Comparison of ENCODE assay signal across 17 cellular contexts in genomic region chr18:70058916-70059315, GRCh38.
DNase-seq lines count a peak whose midpoint lies in the region; ATAC-seq and TF ChIP-seq lines count a peak whose summit lies in the region.
"Had no signal": no experiment of that assay in that cellular context is flagged by ENCODE, and none has a peak within 500 bp of the region (broad histone marks: within the 10 kb centered on the region; RNA-seq: fewer than 3 reads in every experiment).

No MANE protein-coding gene starts in this region.

- CTCF ChIA-PET in MCF 10A (lab: Yijun Ruan, JAX): interaction anchor here (1.0 kb wide), 1 partner anchor 375 kb away, joined by 4 read pairs; no protein-coding TSS in a partner anchor

- no peak overlapping the region for H3K4me3 ChIP-seq in MG63

- H3K9me3 Mint-ChIP-seq in MCF 10A (ENCODE audit: unreplicated experiment): no peaks in the 10 kb centered on the region
- H3K9me3 Mint-ChIP-seq: activated B cell treated with CpG ODN at 0.5 μM for 24 hours; brain; stimulated activated naive CD8-positive, alpha-beta T cell treated with anti-CD3 and anti-CD28 coated beads, Interleukin-15, Interleukin-2, amounts not matched to agents 100 ng/mL and 50 ng/mL, for 24 hours had no signal

- in situ Hi-C loops in GM13976 (cut with MboI; ENCODE audit: low sequenced_read_pairs, unreplicated experiment): no loop called here

- no TSS peak for BruUV-seq in MCF 10A (replicated peaks; lab: Mats Ljungman, UMichigan)

- no peak overlapping the region for H3K4me3 Mint-ChIP-seq in MCF 10A (ENCODE audit: unreplicated experiment)
- H3K4me3 Mint-ChIP-seq: activated B cell treated with CpG ODN at 0.5 μM for 24 hours; brain; stimulated activated naive CD8-positive, alpha-beta T cell treated with anti-CD3 and anti-CD28 coated beads, Interleukin-15, Interleukin-2, amounts not matched to agents 100 ng/mL and 50 ng/mL, for 24 hours had no signal

- peaks cover 20% of the 10 kb centered on the region for H3K36me3 ChIP-seq in MG63

- no peaks in the 10 kb centered on the region for H3K36me3 Mint-ChIP-seq in MCF 10A (ENCODE audit: insufficient read depth, unreplicated experiment)

- H3K4me1 Mint-ChIP-seq in MCF 10A (ENCODE audit: insufficient read depth, unreplicated experiment): no peaks in the 10 kb centered on the region
- H3K4me1 Mint-ChIP-seq: brain had no signal

- no peaks in the 10 kb centered on the region for H3K27me3 Mint-ChIP-seq in MCF 10A (ENCODE audit: insufficient read depth, unreplicated experiment)
- H3K27me3 Mint-ChIP-seq: activated B cell treated with CpG ODN at 0.5 μM for 24 hours; stimulated activated naive CD8-positive, alpha-beta T cell treated with anti-CD3 and anti-CD28 coated beads, Interleukin-15, Interleukin-2, amounts not matched to agents 100 ng/mL and 50 ng/mL, for 24 hours had no signal

- peak; percentile 99 for ATAC-seq in GM19372 (IDR thresholded peaks at IDR 0.05; ENCODE audit: low read depth, unreplicated experiment)
- peak; percentile 99 for ATAC-seq in HG02642 (IDR thresholded peaks at IDR 0.05; ENCODE audit: poor library complexity, unreplicated experiment)
- peak; percentile 99 for ATAC-seq in HG03342 (IDR thresholded peaks at IDR 0.05; ENCODE audit: unreplicated experiment)

- intact Hi-C loops in MCF 10A (cut with micrococcal nuclease): no loop called here

- no peaks in the 10 kb centered on the region for H3K9me3 ChIP-seq in MG63

- no peak overlapping the region for H3K27ac Mint-ChIP-seq in MCF 10A (ENCODE audit: low read depth, unreplicated experiment)
- H3K27ac Mint-ChIP-seq: activated B cell treated with CpG ODN at 0.5 μM for 24 hours; brain; stimulated activated naive CD8-positive, alpha-beta T cell treated with anti-CD3 and anti-CD28 coated beads, Interleukin-15, Interleukin-2, amounts not matched to agents 100 ng/mL and 50 ng/mL, for 24 hours had no signal

- no peak for TF ChIP-seq CTCF in GM13976 (IDR thresholded peaks at IDR 0.05; ENCODE audit: borderline replicate concordance, control extremely low read depth, extremely low read depth, insufficient read depth, missing control alignments)
- TF ChIP-seq CTCF in MCF 10A (IDR thresholded peaks at IDR 0.05; ENCODE audit: unreplicated experiment): no peak

- no peaks in the 10 kb centered on the region for H3K27me3 ChIP-seq in MG63

- POLR2A ChIA-PET in MCF 10A (lab: Yijun Ruan, JAX): interaction anchor here (0.9 kb wide), 1 partner anchor 9 kb away, joined by 4 read pairs; no protein-coding TSS in a partner anchor

- peak; percentile 57 for DNase-seq in GM13976 (ENCODE audit: low spot score)
- DNase-seq in DMS 273 treated with DMSO at 0.1 percent for 48 hours (lab: John Stamatoyannopoulos, UW): no peak
- no peak for DNase-seq in cerebellar cortex (ENCODE audit: low spot score)
- no peak for DNase-seq in MCF 10A (ENCODE audit: unreplicated experiment)
- DNase-seq in MG63: no peak
- DNase-seq: activated B cell treated with CpG ODN at 0.5 μM for 24 hours; DND-41; H7; Karpas-422; mesenchymal stem cell; NCI-H446 treated with DMSO at 0.1 percent for 48 hours; stimulated activated CD4-positive, alpha-beta T cell treated with anti-CD3 and anti-CD28 coated beads, Interleukin-2, amount 100 ng/mL, for 24 hours had no signal
